22 cellular contexts compared by ENCODE assay signal in genomic region chr5:90402521-90403255, GRCh38.
"Had no signal": no experiment of that assay in that cellular context is flagged by ENCODE, and none has a peak within 500 bp of the region (broad histone marks: within the 10 kb centered on the region; RNA-seq: fewer than 3 reads in every experiment).

No MANE protein-coding gene starts in this region.

- FAIRE-seq: kidney had no signal

- H3K27me3 ChIP-seq: right lobe of liver, testis, vagina had no signal

- H3K27ac ChIP-seq: coronary artery, lower lobe of right lung, right lobe of liver, skin epidermis, testis, vagina, VCaP had no signal

- H3K4me3 ChIP-seq: coronary artery, lower lobe of right lung, right lobe of liver, skin epidermis, testis, vagina had no signal

- ATAC-seq: activated CD4-positive, CD25-positive, alpha-beta regulatory T cell treated with anti-CD3 and anti-CD28 coated beads, Interleukin-2, amount 50 U/mL, for 24 hours; activated T-cell treated with anti-CD3 and anti-CD28 coated beads, Interleukin-2, amount 50 U/mL, for 72 hours; left lobe of liver; lower lobe of right lung; naive thymus-derived CD4-positive, alpha-beta T cell; right lobe of liver; stimulated activated naive B cell treated with anti-CD40 and anti-IgM and Interleukin-4, amounts not matched to agents 10 μg/mL and 1 μg/mL and 100 μg/mL, for 72 hours had no signal

- H3K9me3 ChIP-seq: lower lobe of right lung, right lobe of liver, testis, vagina had no signal

- DNase-seq: activated CD4-positive, alpha-beta memory T cell treated with anti-CD3 and anti-CD28 coated beads, Interleukin-2, amount 10 ng/mL, durations not matched to agents 7 days and 5 days; activated CD4-positive, alpha-beta T cell treated with anti-CD3 and anti-CD28 coated beads, Interleukin-2, amount 10 ng/mL, durations not matched to agents 24 days and 14 days; activated effector memory CD4-positive, alpha-beta T cell treated with anti-CD3 and anti-CD28 coated beads, Interleukin-2, amount 50 U/mL, for 16 hours; activated naive CD4-positive, alpha-beta T cell treated with anti-CD3 and anti-CD28 coated beads, Interleukin-2, amount 10 ng/mL, durations not matched to agents 7 days and 5 days; activated T-cell treated with anti-CD3 and anti-CD28 coated beads, Interleukin-2, amount 50 U/mL, for 72 hours; aorta; kidney; lower lobe of right lung; mesendoderm; naive thymus-derived CD4-positive, alpha-beta T cell; occipital lobe; right lobe of liver; stimulated activated CD4-positive, alpha-beta T cell treated with anti-CD3 and anti-CD28 coated beads, Interleukin-2, amount 100 ng/mL, for 48 hours; stimulated activated CD8-positive, alpha-beta memory T cell treated with anti-CD3 and anti-CD28 coated beads, Interleukin-4, amount 100 ng/mL, for 48 hours; stimulated activated naive B cell treated with anti-CD40 and anti-IgM and Interleukin-4, amounts not matched to agents 10 μg/mL and 1 μg/mL and 100 μg/mL, for 72 hours; testis had no signal

- H3K4me1 ChIP-seq: lower lobe of right lung, right lobe of liver, testis, vagina had no signal
